In genomic region chr4:185204238-185204910, GRCh38 we compare ENCODE assay signal across 8 cellular contexts. TPM values are rescaled to one million over a fixed set of nuclear protein-coding genes. Genes with fewer than 3 reads are reported as not detected.
DNase-seq lines count a peak whose midpoint lies in the region; ATAC-seq and TF ChIP-seq lines count a peak whose summit lies in the region.

No MANE protein-coding gene starts in this region.

- no peak overlapping the region for H3K18ac ChIP-seq in mesenchymal stem cell (ENCODE audit: low read depth in 1 of 2, low read length in 2 of 2)

- H3K4me1 ChIP-seq in body of pancreas (peaks cover 29% of the 10 kb centered on the region), mesenchymal stem cell (ENCODE audit: control insufficient read depth, insufficient read depth, low read depth, low read length) (peaks cover 13% of the 10 kb centered on the region), aorta (ENCODE audit: control insufficient read depth in 1 of 2, insufficient read depth in 2 of 2, low read length in 2 of 2) (peaks cover 0 to 2% of the 10 kb centered on the region in 2 donors)

- H2BK12ac ChIP-seq in mesenchymal stem cell (ENCODE audit: low read length in 2 of 2): peak overlapping the region in 1 of 2 experiments; percentile 6

- no peak overlapping the region for H3K14ac ChIP-seq in mesenchymal stem cell (ENCODE audit: low read length in 2 of 2)

- H3K4me2 ChIP-seq in mesenchymal stem cell (ENCODE audit: low read length, poor library complexity, severe bottlenecking): peak overlapping the region; percentile 80

- no peak for TF ChIP-seq CTCF in body of pancreas (IDR thresholded peaks at IDR 0.05)

- H3K79me1 ChIP-seq in mesenchymal stem cell (replicated peaks; ENCODE audit: low read length, poor library complexity, severe bottlenecking): peaks cover 3% of the 10 kb centered on the region

- no peak overlapping the region for H2AK5ac ChIP-seq in mesenchymal stem cell (ENCODE audit: low read length, severe bottlenecking)

- H3K4ac ChIP-seq in mesenchymal stem cell (ENCODE audit: low read depth in 1 of 2, low read length in 2 of 2): no peak overlapping the region

- no peak overlapping the region for H2AFZ ChIP-seq in mesenchymal stem cell (ENCODE audit: low read depth, low read length)

- H2BK15ac ChIP-seq in mesenchymal stem cell (ENCODE audit: low read depth, poor library complexity, severe bottlenecking): no peak overlapping the region

- H4K8ac ChIP-seq in mesenchymal stem cell (ENCODE audit: low read length): peak overlapping the region; percentile 38

- H3K23ac ChIP-seq in mesenchymal stem cell (ENCODE audit: low read length in 2 of 2): no peak overlapping the region

- H3K4me3 ChIP-seq in body of pancreas (peak overlapping the region in 1 of 2 donors; percentile 10), mesenchymal stem cell (ENCODE audit: insufficient read depth in 1 of 2, low read depth in 1 of 2, low read length in 2 of 2) (peak overlapping the region; percentile 76 to 87), aorta (ENCODE audit: low read length in 2 of 2) (peak overlapping the region; percentile 70 to 82)

- H4K91ac ChIP-seq in mesenchymal stem cell (ENCODE audit: low read length): no peak overlapping the region

- peak overlapping the region; percentile 98 for H3K9ac ChIP-seq in mesenchymal stem cell (ENCODE audit: low read length)

- H3K36me3 ChIP-seq in body of pancreas (replicated peaks in 1 of 2; ENCODE audit: insufficient read depth in 1 of 2, low read depth in 2 of 2): no peaks in the 10 kb centered on the region
- peaks cover 0 to 4% of the 10 kb centered on the region in 2 experiments for H3K36me3 ChIP-seq in mesenchymal stem cell (ENCODE audit: control insufficient read depth in 1 of 2, insufficient read depth in 2 of 2, low read depth in 1 of 2, low read length in 2 of 2)
- H3K36me3 ChIP-seq in aorta (ENCODE audit: control insufficient read depth in 1 of 2, insufficient read depth in 2 of 2, low read length in 1 of 2): no peaks in the 10 kb centered on the region

- TF ChIP-seq POLR2A in body of pancreas (IDR thresholded peaks at IDR 0.05): no peak

- no peaks in the 10 kb centered on the region for H3K27me3 ChIP-seq in body of pancreas
- H3K27me3 ChIP-seq in mesenchymal stem cell (ENCODE audit: control insufficient read depth in 1 of 2, insufficient read depth in 1 of 2, low read length in 2 of 2): no peaks in the 10 kb centered on the region
- no peaks in the 10 kb centered on the region for H3K27me3 ChIP-seq in aorta (ENCODE audit: control insufficient read depth in 1 of 2, insufficient read depth in 2 of 2, low read length in 1 of 2)

- H3K27ac ChIP-seq in body of pancreas (peak overlapping the region; percentile 92 to 98 (median 96)), mesenchymal stem cell (ENCODE audit: low read length, poor library complexity, severe bottlenecking) (peak overlapping the region; percentile 30), aorta (ENCODE audit: low read depth in 1 of 2, low read length in 2 of 2) (peak overlapping the region in 1 of 2 donors; percentile 62)

- H3K9me3 ChIP-seq in body of pancreas (no peaks in the 10 kb centered on the region), mesenchymal stem cell (ENCODE audit: control insufficient read depth, low read length) (no peaks in the 10 kb centered on the region), aorta (ENCODE audit: control insufficient read depth, low read length) (no peaks in the 10 kb centered on the region)

- no peak overlapping the region for H2BK5ac ChIP-seq in mesenchymal stem cell (ENCODE audit: low read depth, low read length, poor library complexity, severe bottlenecking)

- WGBS in body of pancreas, 2 donors: 3 to 4% methylated on average over 14 of the region's 14 CpGs
- 49% methylated on average over 2 of the region's 14 CpGs for WGBS in mesenchymal stem cell
- WGBS in aorta, 2 donors: 3 to 4% methylated on average over 14 of the region's 14 CpGs

- no peak overlapping the region for H2BK120ac ChIP-seq in mesenchymal stem cell (ENCODE audit: low read depth, low read length)

- DNase-seq in DMS 273 (lab: John Stamatoyannopoulos, UW; ENCODE audit: unreplicated experiment): peak; percentile 37
- DNase-seq in DMS 273 treated with DMSO at 0.1 percent for 48 hours (lab: John Stamatoyannopoulos, UW): no peak
- peak; percentile 11 to 29 for DNase-seq in Kasumi-1 (lab: John Stamatoyannopoulos, UW)
- DNase-seq in body of pancreas: peak in 1 of 4 donors; percentile 25
- no peak for DNase-seq in mesenchymal stem cell
- no peak for DNase-seq in aorta

- intact Hi-C loops in body of pancreas (cut with DNase I) (no loop called here), aorta (cut with DNase I) (loop anchor here in 1 of 2 donors (10.0 kb wide), 1 partner anchor 190 kb away; the partner anchor contains the start of genes ANKRD37 and LRP2BP)

- no peak for ATAC-seq in body of pancreas
- ATAC-seq in aorta (ENCODE audit: low FRiP score): no peak
- ATAC-seq in HG02884 (IDR thresholded peaks at IDR 0.05; ENCODE audit: unreplicated experiment): no peak
- ATAC-seq in HG03342 (IDR thresholded peaks at IDR 0.05; ENCODE audit: unreplicated experiment): no peak

RNA-seq across cellular contexts. Expression of gene CFAP97, which starts 0.6 kb away (rescaled TPM):
- 10 to 100 TPM; 17.1 to 19.5 TPM for total RNA-seq in body of pancreas
- polyA plus RNA-seq in mesenchymal stem cell (2013, experiment 1 of 2): 32.2 TPM
- 30.9 TPM for polyA plus RNA-seq in mesenchymal stem cell (2013, experiment 2 of 2)
- total RNA-seq in aorta: 10 to 100 TPM; 49.8 to 58.4 TPM
- 10 to 100 TPM; 16.6 to 24.0 TPM for polyA plus RNA-seq in aorta

RNA-seq across cellular contexts. Expression of gene SNX25, which starts 5.0 kb away (rescaled TPM):
- total RNA-seq in body of pancreas (10 to 100 TPM; 16.6 to 25.7 TPM), aorta (10 to 100 TPM; 36.2 to 44.7 TPM)
- 12.1 TPM for polyA plus RNA-seq in mesenchymal stem cell (2013, experiment 1 of 2)
- polyA plus RNA-seq in mesenchymal stem cell (2013, experiment 2 of 2): 13.1 TPM
- polyA plus RNA-seq in aorta: 10 to 100 TPM in 1 of 2 donors, 1 to 10 TPM in 1; 8.6 to 12.7 TPM

Comparison
In these comparisons a context has a peak if more than half of its experiments do, and no peak if none do; other contexts are left out.
1. DNase-seq: peak in DMS 273 (single experiment) and Kasumi-1 (2 of 2); none in DMS 273 treated with DMSO at 0.1 percent for 48 hours (single experiment), mesenchymal stem cell (single experiment) and aorta (0 of 2).